ENCODE assay signal across 18 cellular contexts in genomic region chr9:127732444-127732843, GRCh38. TPM values are rescaled to one million over a fixed set of nuclear protein-coding genes. Genes with fewer than 3 reads are reported as not detected.
DNase-seq lines count a peak whose midpoint lies in the region; ATAC-seq and TF ChIP-seq lines count a peak whose summit lies in the region.
"Had no signal": no experiment of that assay in that cellular context is flagged by ENCODE, and none has a peak within 500 bp of the region (broad histone marks: within the 10 kb centered on the region; RNA-seq: fewer than 3 reads in every experiment).

No MANE protein-coding gene starts in this region.

- TF ChIP-seq CTCF in WTC11 (IDR thresholded peaks at IDR 0.05) (no peak), neural crest cell (conservative IDR thresholded peaks at IDR 0.05) (no peak)

- H3K4me3 Mint-ChIP-seq in activated naive CD4-positive, alpha-beta T cell treated with anti-CD3 and anti-CD28 coated beads, Interleukin-2, amount 50 U/mL, for 24 hours, result no peak overlapping the region
- H3K4me3 Mint-ChIP-seq in WTC11 (no peak overlapping the region), neural crest cell (no peak overlapping the region)
- H3K4me3 Mint-ChIP-seq: CD14-positive monocyte, H9 had no signal

- POLR2A ChIA-PET in WTC11 (lab: Charles Lee), result no interaction called here

- no peak for ATAC-seq in activated naive CD4-positive, alpha-beta T cell treated with anti-CD3 and anti-CD28 coated beads, Interleukin-2, amount 50 U/mL, for 72 hours
- no peak for ATAC-seq in WTC11
- no peak for ATAC-seq in GM21390 (IDR thresholded peaks at IDR 0.05; ENCODE audit: unreplicated experiment)
- ATAC-seq in HG02642 (IDR thresholded peaks at IDR 0.05; ENCODE audit: poor library complexity, unreplicated experiment), result no peak

- CTCF ChIA-PET in WTC11 (lab: Charles Lee), result interaction anchor here (0.6 to 4.5 kb wide), 9 partner anchors 8 to 243 kb away, joined by 3 to 80 read pairs (median 4); partner anchors contain the start of gene PTRH1

- H3K9me3 Mint-ChIP-seq in activated naive CD4-positive, alpha-beta T cell treated with anti-CD3 and anti-CD28 coated beads, Interleukin-2, amount 50 U/mL, for 24 hours, result no peaks in the 10 kb centered on the region
- H3K9me3 Mint-ChIP-seq in activated naive CD4-positive, alpha-beta T cell treated with anti-CD3 and anti-CD28 coated beads, Interleukin-2, amount 50 U/mL, for 72 hours, result no peaks in the 10 kb centered on the region
- H3K9me3 Mint-ChIP-seq in WTC11, result no peaks in the 10 kb centered on the region
- H3K9me3 Mint-ChIP-seq in neural crest cell, result no peaks in the 10 kb centered on the region
- H3K9me3 Mint-ChIP-seq: H9 had no signal

- DNase-seq in activated naive CD4-positive, alpha-beta T cell treated with anti-CD3 and anti-CD28 coated beads, Interleukin-2, amount 50 U/mL, for 72 hours (ENCODE audit: low spot score in 2 of 2), result no peak
- DNase-seq in WTC11 (ENCODE audit: low spot score) (no peak), neural crest cell (ENCODE audit: low read depth, low spot score) (no peak), KG1 (lab: John Stamatoyannopoulos, UW) (no peak)
- DNase-seq: 8988T, DMS153, DMS79, GF-D8, H9 had no signal

- no peaks in the 10 kb centered on the region for H3K36me3 Mint-ChIP-seq in activated naive CD4-positive, alpha-beta T cell treated with anti-CD3 and anti-CD28 coated beads, Interleukin-2, amount 50 U/mL, for 24 hours
- H3K36me3 Mint-ChIP-seq in activated naive CD4-positive, alpha-beta T cell treated with anti-CD3 and anti-CD28 coated beads, Interleukin-2, amount 50 U/mL, for 72 hours, result no peaks in the 10 kb centered on the region
- no peaks in the 10 kb centered on the region for H3K36me3 Mint-ChIP-seq in WTC11
- no peaks in the 10 kb centered on the region for H3K36me3 Mint-ChIP-seq in neural crest cell (ENCODE audit: low read depth)

- H3K4me1 Mint-ChIP-seq in activated naive CD4-positive, alpha-beta T cell treated with anti-CD3 and anti-CD28 coated beads, Interleukin-2, amount 50 U/mL, for 24 hours, result peaks cover 13% of the 10 kb centered on the region
- peaks cover 11% of the 10 kb centered on the region for H3K4me1 Mint-ChIP-seq in WTC11
- H3K4me1 Mint-ChIP-seq in neural crest cell, result peaks cover 19% of the 10 kb centered on the region

- no peaks in the 10 kb centered on the region for H3K27me3 Mint-ChIP-seq in activated naive CD4-positive, alpha-beta T cell treated with anti-CD3 and anti-CD28 coated beads, Interleukin-2, amount 50 U/mL, for 24 hours
- H3K27me3 Mint-ChIP-seq in WTC11 (ENCODE audit: low read depth) (peaks cover 3% of the 10 kb centered on the region; the same call in 1 of the 2 replicates), neural crest cell (ENCODE audit: low read depth) (no peaks in the 10 kb centered on the region)
- H3K27me3 Mint-ChIP-seq: CD4-positive, alpha-beta memory T cell had no signal

- peak overlapping the region; percentile 41 for H3K27ac Mint-ChIP-seq in activated naive CD4-positive, alpha-beta T cell treated with anti-CD3 and anti-CD28 coated beads, Interleukin-2, amount 50 U/mL, for 24 hours
- no peak overlapping the region for H3K27ac Mint-ChIP-seq in activated naive CD4-positive, alpha-beta T cell treated with anti-CD3 and anti-CD28 coated beads, Interleukin-2, amount 50 U/mL, for 72 hours
- H3K27ac Mint-ChIP-seq in WTC11, result peak overlapping the region; percentile 74; the same call in 1 of the 2 replicates
- H3K27ac Mint-ChIP-seq in neural crest cell (ENCODE audit: unreplicated experiment), result peak overlapping the region; percentile 93

TF ChIP-seq in WTC11, 78 proteins besides CTCF, POLR2A, EP300 and RAD21 (continues in another document):
- TF ChIP-seq EMX1 (CRISPR knock-in tag; IDR thresholded peaks at IDR 0.05) (no peak), NR3C1 (CRISPR knock-in tag; conservative IDR thresholded peaks at IDR 0.05; ENCODE audit: low read depth) (no peak), CDX4 (CRISPR knock-in tag; IDR thresholded peaks at IDR 0.05; ENCODE audit: borderline replicate concordance) (no peak), ZSCAN18 (CRISPR knock-in tag; IDR thresholded peaks at IDR 0.05) (no peak), ZNF512 (CRISPR knock-in tag; IDR thresholded peaks at IDR 0.05; ENCODE audit: borderline replicate concordance) (no peak)
- TF ChIP-seq, protein P1, sequence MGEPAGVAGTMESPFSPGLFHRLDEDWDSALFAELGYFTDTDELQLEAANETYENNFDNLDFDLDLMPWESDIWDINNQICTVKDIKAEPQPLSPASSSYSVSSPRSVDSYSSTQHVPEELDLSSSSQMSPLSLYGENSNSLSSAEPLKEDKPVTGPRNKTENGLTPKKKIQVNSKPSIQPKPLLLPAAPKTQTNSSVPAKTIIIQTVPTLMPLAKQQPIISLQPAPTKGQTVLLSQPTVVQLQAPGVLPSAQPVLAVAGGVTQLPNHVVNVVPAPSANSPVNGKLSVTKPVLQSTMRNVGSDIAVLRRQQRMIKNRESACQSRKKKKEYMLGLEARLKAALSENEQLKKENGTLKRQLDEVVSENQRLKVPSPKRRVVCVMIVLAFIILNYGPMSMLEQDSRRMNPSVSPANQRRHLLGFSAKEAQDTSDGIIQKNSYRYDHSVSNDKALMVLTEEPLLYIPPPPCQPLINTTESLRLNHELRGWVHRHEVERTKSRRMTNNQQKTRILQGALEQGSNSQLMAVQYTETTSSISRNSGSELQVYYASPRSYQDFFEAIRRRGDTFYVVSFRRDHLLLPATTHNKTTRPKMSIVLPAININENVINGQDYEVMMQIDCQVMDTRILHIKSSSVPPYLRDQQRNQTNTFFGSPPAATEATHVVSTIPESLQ (CRISPR knock-in tag; IDR thresholded peaks at IDR 0.05), result no peak

RNA-seq across cellular contexts. Expression of gene TOR2A, which starts 2.6 kb away (rescaled TPM):
- 10 to 100 TPM; 10.9 to 17.1 TPM for total RNA-seq in activated naive CD4-positive, alpha-beta T cell treated with anti-CD3 and anti-CD28 coated beads, Interleukin-2, amount 50 U/mL, for 72 hours
- total RNA-seq in WTC11 (2021), result 14.4 to 19.4 TPM (median 16.6 TPM) in 3 replicates
- 25.7 and 27.4 TPM in 2 replicates for total RNA-seq in neural crest cell

RNA-seq across cellular contexts. Expression of gene TTC16, which starts 16.6 kb away (rescaled TPM):
- total RNA-seq in activated naive CD4-positive, alpha-beta T cell treated with anti-CD3 and anti-CD28 coated beads, Interleukin-2, amount 50 U/mL, for 72 hours, result under 1 TPM; 0.62 to 0.73 TPM
- total RNA-seq in WTC11 (2021), result not detected in 3 replicates
- not detected in 2 replicates for total RNA-seq in neural crest cell
- total RNA-seq: A673, H1, H9, HT1080 had no signal

RNA-seq across cellular contexts. Expression of gene PTRH1, which starts 17.0 kb away (rescaled TPM):
- 10 to 100 TPM in 1 of 2 donors, 1 to 10 TPM in 1; 9.5 to 12.6 TPM for total RNA-seq in activated naive CD4-positive, alpha-beta T cell treated with anti-CD3 and anti-CD28 coated beads, Interleukin-2, amount 50 U/mL, for 72 hours
- total RNA-seq in WTC11 (2021), result 13.1 to 16.9 TPM (median 13.9 TPM) in 3 replicates
- total RNA-seq in neural crest cell, result 7.2 and 9.8 TPM in 2 replicates

RNA-seq across cellular contexts. Expression of gene CFAP157, which starts 25.7 kb away (rescaled TPM):
- total RNA-seq in activated naive CD4-positive, alpha-beta T cell treated with anti-CD3 and anti-CD28 coated beads, Interleukin-2, amount 50 U/mL, for 72 hours, result not detected
- 0.07 to 0.22 TPM in 2 of 3 replicates, not detected in the other for total RNA-seq in WTC11 (2021)
- 0.16 TPM in 1 of 2 replicates, not detected in the other for total RNA-seq in neural crest cell
- total RNA-seq: A673, Daoy, H1, HT1080 had no signal

RNA-seq across cellular contexts. Expression of gene SH2D3C, which starts 46.0 kb away (rescaled TPM):
- total RNA-seq in activated naive CD4-positive, alpha-beta T cell treated with anti-CD3 and anti-CD28 coated beads, Interleukin-2, amount 50 U/mL, for 72 hours, result 10 to 100 TPM; 39.3 to 39.5 TPM
- total RNA-seq in WTC11 (2021), result 3.3 to 5.4 TPM (median 3.4 TPM) in 3 replicates
- 6.0 and 7.2 TPM in 2 replicates for total RNA-seq in neural crest cell
- total RNA-seq: A673, Daoy, HT1080 had no signal

Comparison
In these comparisons a context has a peak if more than half of its experiments do, and no peak if none do; other contexts are left out.
1. H3K27ac Mint-ChIP-seq: peak in activated naive CD4-positive, alpha-beta T cell treated with anti-CD3 and anti-CD28 coated beads, Interleukin-2, amount 50 U/mL, for 24 hours (single experiment), WTC11 (single experiment) and neural crest cell (single experiment); none in activated naive CD4-positive, alpha-beta T cell treated with anti-CD3 and anti-CD28 coated beads, Interleukin-2, amount 50 U/mL, for 72 hours (0 of 2).